ENCODE assay signal across 8 cellular contexts in the genomic region with DNA sequence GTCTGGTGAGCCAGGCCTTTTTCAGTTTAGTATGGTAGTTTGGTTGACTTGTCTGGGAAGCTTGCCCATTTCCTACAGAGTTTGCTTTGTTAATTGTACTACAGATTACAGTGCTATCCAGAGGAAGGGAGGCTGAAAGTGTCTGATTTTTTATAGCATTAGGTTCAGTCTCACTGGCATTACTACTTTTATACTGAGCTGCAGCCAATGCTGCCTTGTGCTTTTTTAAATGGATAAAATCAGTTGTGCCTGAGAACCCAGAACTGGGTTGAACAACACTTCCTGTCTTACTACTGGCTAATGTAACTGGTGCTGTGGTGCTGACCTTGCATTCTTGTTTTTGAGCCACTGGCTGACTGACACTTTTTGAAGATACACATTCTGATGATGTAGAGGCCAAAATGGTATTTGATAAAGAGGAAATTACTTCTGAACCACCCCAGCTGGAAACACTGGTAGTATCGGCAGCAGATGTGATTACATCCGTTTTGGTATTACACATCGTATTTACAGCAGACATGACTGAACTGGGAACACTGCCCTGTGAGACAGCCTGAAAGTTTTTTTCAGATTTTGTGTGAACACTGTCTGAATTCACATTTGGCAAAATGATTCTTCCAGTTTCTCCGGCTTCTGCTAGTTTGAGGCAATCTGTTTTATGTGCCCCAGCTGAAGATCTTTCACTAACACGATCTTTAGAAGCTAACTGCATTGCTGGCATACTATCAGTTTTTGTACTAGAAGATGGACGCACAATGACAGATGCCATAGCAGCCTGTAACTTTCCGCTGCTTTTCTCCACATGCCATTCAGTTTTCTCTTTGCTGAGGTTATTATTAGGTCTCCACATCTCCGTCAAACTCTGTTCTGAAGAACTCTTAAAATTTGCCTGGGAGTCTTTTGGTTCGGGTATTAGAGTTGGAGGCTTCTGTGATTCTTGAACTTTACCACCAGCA.
DNase-seq lines count a peak whose midpoint lies in the region; ATAC-seq and TF ChIP-seq lines count a peak whose summit lies in the region.

No MANE protein-coding gene starts in this region.

- H3K4me3 Mint-ChIP-seq in activated T-helper 2 cell treated with anti-CD3 and anti-CD28 coated beads, Interferon-gamma antibody, Interleukin-2, Interleukin-4, amounts not matched to agents 10 μg/mL and 5 μg/mL and 100 μg/mL, durations not matched to agents 14 hours and 24 hours and 36 hours (ENCODE audit: low read depth): peak overlapping the region; percentile 35
- no peak overlapping the region for H3K4me3 Mint-ChIP-seq in glutamatergic neuron (ENCODE audit: unreplicated experiment)

- peak overlapping the region; percentile 72 for H3K27ac Mint-ChIP-seq in activated T-helper 2 cell treated with anti-CD3 and anti-CD28 coated beads, Interferon-gamma antibody, Interleukin-2, Interleukin-4, amounts not matched to agents 10 μg/mL and 5 μg/mL and 100 μg/mL, durations not matched to agents 14 hours and 24 hours and 36 hours
- H3K27ac Mint-ChIP-seq in glutamatergic neuron (ENCODE audit: unreplicated experiment): peak overlapping the region; percentile 39

- peaks cover 59% of the 10 kb centered on the region for H3K36me3 Mint-ChIP-seq in activated T-helper 2 cell treated with anti-CD3 and anti-CD28 coated beads, Interferon-gamma antibody, Interleukin-2, Interleukin-4, amounts not matched to agents 10 μg/mL and 5 μg/mL and 100 μg/mL, durations not matched to agents 14 hours and 24 hours and 36 hours (ENCODE audit: low read depth)
- no peaks in the 10 kb centered on the region for H3K36me3 Mint-ChIP-seq in glutamatergic neuron (ENCODE audit: unreplicated experiment)

- no peak for TF ChIP-seq CTCF in glutamatergic neuron (IDR thresholded peaks at IDR 0.05; ENCODE audit: partially characterized antibody, unreplicated experiment)

- DNase-seq in activated T-helper 2 cell treated with anti-CD3 and anti-CD28 coated beads, Interferon-gamma antibody, Interleukin-2, Interleukin-4, amounts not matched to agents 10 μg/mL and 5 μg/mL and 100 μg/mL, durations not matched to agents 14 hours and 24 hours and 36 hours (ENCODE audit: low spot score): no peak
- DNase-seq in glutamatergic neuron (no peak), sciatic nerve (ENCODE audit: low spot score) (no peak), SKM-1 treated with dmso at 0.1 percent for 144 hours (lab: John Stamatoyannopoulos, UW; ENCODE audit: unreplicated experiment) (no peak), NCI-H524 treated with DMSO at 0.1 percent for 48 hours (lab: John Stamatoyannopoulos, UW) (no peak)

- H3K9me3 Mint-ChIP-seq in activated T-helper 2 cell treated with anti-CD3 and anti-CD28 coated beads, Interferon-gamma antibody, Interleukin-2, Interleukin-4, amounts not matched to agents 10 μg/mL and 5 μg/mL and 100 μg/mL, durations not matched to agents 14 hours and 24 hours and 36 hours: peaks cover 8% of the 10 kb centered on the region
- peaks cover 4% of the 10 kb centered on the region for H3K9me3 Mint-ChIP-seq in glutamatergic neuron (ENCODE audit: unreplicated experiment)

- intact Hi-C loops in activated T-helper 2 cell treated with anti-CD3 and anti-CD28 coated beads, Interferon-gamma antibody, Interleukin-2, Interleukin-4, amounts not matched to agents 10 μg/mL and 5 μg/mL and 100 μg/mL, durations not matched to agents 14 hours and 24 hours and 36 hours (cut with micrococcal nuclease): no loop called here
- intact Hi-C loops in sciatic nerve (cut with DNase I): no loop called here

- H3K4me1 Mint-ChIP-seq in activated T-helper 2 cell treated with anti-CD3 and anti-CD28 coated beads, Interferon-gamma antibody, Interleukin-2, Interleukin-4, amounts not matched to agents 10 μg/mL and 5 μg/mL and 100 μg/mL, durations not matched to agents 14 hours and 24 hours and 36 hours (ENCODE audit: low read depth): peaks cover 52% of the 10 kb centered on the region
- peaks cover 28% of the 10 kb centered on the region for H3K4me1 Mint-ChIP-seq in glutamatergic neuron (ENCODE audit: low read depth, unreplicated experiment)

- ATAC-seq in GM18868 (IDR thresholded peaks at IDR 0.05; ENCODE audit: unreplicated experiment) (peak; percentile 34), HG03469 (IDR thresholded peaks at IDR 0.05; ENCODE audit: unreplicated experiment) (peak; percentile 29), sciatic nerve (peak; percentile 78), GM19324 (IDR thresholded peaks at IDR 0.05; ENCODE audit: low FRiP score, unreplicated experiment) (no peak)

- no peaks in the 10 kb centered on the region for H3K27me3 Mint-ChIP-seq in activated T-helper 2 cell treated with anti-CD3 and anti-CD28 coated beads, Interferon-gamma antibody, Interleukin-2, Interleukin-4, amounts not matched to agents 10 μg/mL and 5 μg/mL and 100 μg/mL, durations not matched to agents 14 hours and 24 hours and 36 hours (ENCODE audit: low read depth)
- no peaks in the 10 kb centered on the region for H3K27me3 Mint-ChIP-seq in glutamatergic neuron (ENCODE audit: unreplicated experiment)
